ENCODE assay signal across 24 cellular contexts in the genomic region with DNA sequence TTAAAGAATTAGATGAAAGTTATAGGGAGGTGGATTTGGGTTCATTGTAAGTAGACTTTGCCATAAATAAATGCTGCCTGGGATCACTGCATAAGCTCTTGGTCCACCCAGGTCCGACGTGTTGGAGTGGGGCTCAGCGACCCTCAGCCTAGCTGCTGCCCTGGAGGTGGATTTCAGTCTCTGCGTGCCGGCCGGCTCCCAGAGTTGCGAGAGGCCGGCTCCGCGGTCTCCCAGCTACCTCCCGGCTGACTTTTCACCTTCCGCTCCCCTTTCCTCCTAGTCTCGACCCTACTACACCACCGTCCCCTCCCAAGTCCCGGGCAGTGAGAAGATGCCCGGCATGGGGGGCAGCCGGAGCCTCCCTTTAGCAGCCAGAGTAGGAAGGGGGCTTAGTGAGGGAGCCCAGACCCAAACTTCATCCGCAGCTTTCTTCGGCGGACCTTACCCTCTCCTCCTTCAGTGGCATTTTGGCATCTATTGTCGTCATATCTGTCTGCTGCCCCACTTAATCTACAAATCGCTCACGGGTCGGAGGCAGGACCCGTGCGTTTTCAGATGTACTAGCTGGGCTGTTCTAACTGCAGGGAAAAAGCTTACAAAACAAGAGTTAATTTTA. TPM values are rescaled to one million over a fixed set of nuclear protein-coding genes. Genes with fewer than 3 reads are reported as not detected.
DNase-seq lines count a peak whose midpoint lies in the region; ATAC-seq and TF ChIP-seq lines count a peak whose summit lies in the region.
"Had no signal": no experiment of that assay in that cellular context is flagged by ENCODE, and none has a peak within 500 bp of the region (broad histone marks: within the 10 kb centered on the region; RNA-seq: fewer than 3 reads in every experiment).

No MANE protein-coding gene starts in this region.

- H3K4me3 Mint-ChIP-seq in T-helper 17 cell: no peak overlapping the region
- H3K4me3 Mint-ChIP-seq in Calu3 (ENCODE audit: low read depth, unreplicated experiment): no peak overlapping the region
- H3K4me3 Mint-ChIP-seq: activated naive CD8-positive, alpha-beta T cell treated with anti-CD3 and anti-CD28 coated beads, Interleukin-2, amount 50 U/mL, for 24 hours; activated T-helper 1 cell treated with anti-CD3 and anti-CD28 coated beads, Interleukin-12 subunit alpha, Interleukin-12 subunit beta, Interleukin-2, Interleukin-4 antibody, amounts not matched to agents 30 ng/mL and 10 ng/mL and 1 ng/mL, durations not matched to agents 14 hours and 24 hours and 36 hours had no signal

- intact Hi-C loops in sigmoid colon (cut with DNase I): no loop called here
- intact Hi-C loops in Calu3 (cut with micrococcal nuclease; ENCODE audit: unreplicated experiment): no loop called here

- BruUV-seq in Calu3 (replicated peaks; lab: Mats Ljungman, UMichigan): no TSS peak

- TF ChIP-seq EP300 in sigmoid colon (IDR thresholded peaks at IDR 0.05): no peak

- peak overlapping the region; percentile 51 for H3K27ac Mint-ChIP-seq in T-helper 17 cell
- no peak overlapping the region for H3K27ac Mint-ChIP-seq in Calu3 (ENCODE audit: unreplicated experiment)
- H3K27ac Mint-ChIP-seq: activated naive CD8-positive, alpha-beta T cell treated with anti-CD3 and anti-CD28 coated beads, Interleukin-2, amount 50 U/mL, for 24 hours; activated T-helper 1 cell treated with anti-CD3 and anti-CD28 coated beads, Interleukin-12 subunit alpha, Interleukin-12 subunit beta, Interleukin-2, Interleukin-4 antibody, amounts not matched to agents 30 ng/mL and 10 ng/mL and 1 ng/mL, durations not matched to agents 14 hours and 24 hours and 36 hours had no signal

- H3K4me1 Mint-ChIP-seq in T-helper 17 cell (peaks cover 13% of the 10 kb centered on the region), Calu3 (ENCODE audit: low read depth, unreplicated experiment) (no peaks in the 10 kb centered on the region)

- H3K9me3 ChIP-seq in T-helper 17 cell (ENCODE audit: control insufficient read depth, low read length, poor library complexity, severe bottlenecking) (no peaks in the 10 kb centered on the region), sigmoid colon (no peaks in the 10 kb centered on the region)
- H3K9me3 ChIP-seq: colonic mucosa, pancreas, SJCRH30 had no signal

- WGBS in sigmoid colon, 2 donors: 6 to 8% methylated on average over 26 of the region's 26 CpGs

- peak; percentile 51 for DNase-seq in activated effector memory CD4-positive, alpha-beta T cell treated with anti-CD3 and anti-CD28 coated beads, Interleukin-2, amount 50 U/mL, for 16 hours
- DNase-seq in activated effector memory CD4-positive, alpha-beta T cell treated with Interleukin-2 at 50 U/mL for 16 hours: no peak
- DNase-seq in T-helper 17 cell: no peak
- DNase-seq in iPS-NIHi7 (ENCODE audit: extremely low spot score): peak; percentile 57
- DNase-seq in sigmoid colon: peak; percentile 35
- no peak for DNase-seq in cortex of kidney (lab: John Stamatoyannopoulos, UW)
- DNase-seq in Calu3: no peak
- DNase-seq: activated CD4-positive, alpha-beta T cell treated with anti-CD3 and anti-CD28 coated beads, Interleukin-2, amount 50 U/mL, for 48 hours; activated naive CD8-positive, alpha-beta T cell treated with anti-CD3 and anti-CD28 coated beads, Interleukin-2, amount 50 U/mL, for 24 hours; brain microvascular endothelial cell; colonic mucosa; GOT3; Karpas-422; NCI-H2029; PC-3; SJCRH30; stimulated activated naive CD4-positive, alpha-beta T cell had no signal

- no peaks in the 10 kb centered on the region for H3K36me3 ChIP-seq in sigmoid colon
- H3K36me3 ChIP-seq: brain microvascular endothelial cell, colonic mucosa, pancreas, SJCRH30 had no signal

- no peak for ATAC-seq in T-helper 17 cell
- ATAC-seq in HG03280 (IDR thresholded peaks at IDR 0.05; ENCODE audit: unreplicated experiment): no peak
- ATAC-seq: activated naive CD8-positive, alpha-beta T cell treated with anti-CD3 and anti-CD28 coated beads, Interleukin-2, amount 50 U/mL, for 24 hours; PC-3 had no signal

- H3K27ac ChIP-seq in sigmoid colon: no peak overlapping the region
- H3K27ac ChIP-seq: brain microvascular endothelial cell, colonic mucosa, pancreas, SJCRH30, VCaP had no signal

- H3K4me3 ChIP-seq in sigmoid colon: no peak overlapping the region
- H3K4me3 ChIP-seq: colonic mucosa, SJCRH30 had no signal

- TF ChIP-seq CTCF in sigmoid colon (IDR thresholded peaks at IDR 0.05): no peak
- TF ChIP-seq CTCF in Calu3 (IDR thresholded peaks at IDR 0.05; ENCODE audit: unreplicated experiment): no peak

- H3K27me3 Mint-ChIP-seq in T-helper 17 cell (peaks cover 38% of the 10 kb centered on the region), Calu3 (ENCODE audit: unreplicated experiment) (peaks cover 35% of the 10 kb centered on the region)

- peaks cover 9% of the 10 kb centered on the region for H3K36me3 Mint-ChIP-seq in T-helper 17 cell (ENCODE audit: low read depth)
- no peaks in the 10 kb centered on the region for H3K36me3 Mint-ChIP-seq in Calu3 (ENCODE audit: insufficient read depth, unreplicated experiment)

- no peaks in the 10 kb centered on the region for H3K9me3 Mint-ChIP-seq in Calu3 (ENCODE audit: low read depth, unreplicated experiment)
- H3K9me3 Mint-ChIP-seq: activated naive CD8-positive, alpha-beta T cell treated with anti-CD3 and anti-CD28 coated beads, Interleukin-2, amount 50 U/mL, for 24 hours; activated T-helper 1 cell treated with anti-CD3 and anti-CD28 coated beads, Interleukin-12 subunit alpha, Interleukin-12 subunit beta, Interleukin-2, Interleukin-4 antibody, amounts not matched to agents 30 ng/mL and 10 ng/mL and 1 ng/mL, durations not matched to agents 14 hours and 24 hours and 36 hours had no signal

- peaks cover 51 to 96% (median 82%) of the 10 kb centered on the region in 3 donors for H3K27me3 ChIP-seq in sigmoid colon

- no peak for TF ChIP-seq POLR2A in sigmoid colon (IDR thresholded peaks at IDR 0.05)

- CTCF ChIA-PET in Calu3 (lab: Charles Lee): interaction anchor here (1.3 kb wide), 1 partner anchor 10 kb away, joined by 3 read pairs; no protein-coding TSS in a partner anchor

- peaks cover under 1 to 22% (median 20%) of the 10 kb centered on the region in 4 donors for H3K4me1 ChIP-seq in sigmoid colon
- H3K4me1 ChIP-seq: SJCRH30 had no signal

RNA-seq across cellular contexts. Expression of a gene that starts 8.1 kb away (rescaled TPM):
- not detected for total RNA-seq in T-helper 17 cell
- not detected for total RNA-seq in sigmoid colon
- 1 to 10 TPM in 1 of 3 donors, under 1 TPM in 2; 0.60 to 1.4 (median 0.71) TPM for polyA plus RNA-seq in sigmoid colon
- total RNA-seq in Calu3 (2022): not detected in 2 replicates
- total RNA-seq: activated T-helper 1 cell treated with anti-CD3 and anti-CD28 coated beads, Interleukin-12 subunit alpha, Interleukin-12 subunit beta, Interleukin-2, Interleukin-4 antibody, amounts not matched to agents 30 ng/mL and 10 ng/mL and 1 ng/mL, durations not matched to agents 14 hours and 24 hours and 36 hours; lung microvascular endothelial cell; myocyte; PC-3; SJCRH30; T-helper 2 cell treated with Interferon-gamma antibody and Interleukin-4, amounts not matched to agents 100 ng/mL and 5 ng/mL, for 36 hours had no signal

RNA-seq across cellular contexts. Expression of a gene that starts 38.2 kb away (rescaled TPM):
- total RNA-seq in T-helper 17 cell (1 to 10 TPM in 1 of 2 donors, under 1 TPM in 1; 0.60 to 1.1 TPM), sigmoid colon (10 to 100 TPM; 31.0 to 51.8 (median 37.6) TPM), Calu3 (2022) (71.1 and 84.4 TPM in 2 replicates)
- polyA plus RNA-seq in sigmoid colon: 10 to 100 TPM; 46.1 to 69.8 (median 58.9) TPM

Comparison
In these comparisons a context has a peak if more than half of its experiments do, and no peak if none do; other contexts are left out.
1. DNase-seq: peak in activated effector memory CD4-positive, alpha-beta T cell treated with anti-CD3 and anti-CD28 coated beads, Interleukin-2, amount 50 U/mL, for 16 hours (single experiment), iPS-NIHi7 (single experiment) and sigmoid colon (single experiment); none in activated effector memory CD4-positive, alpha-beta T cell treated with Interleukin-2 at 50 U/mL for 16 hours (single experiment), T-helper 17 cell (0 of 3), cortex of kidney (single experiment) and Calu3 (single experiment).
2. RNA of a gene that starts 38.2 kb away (total RNA-seq): 71.1 to 84.4 TPM in Calu3 and 31.0 to 51.8 TPM in sigmoid colon; 0.60 to 1.1 TPM in T-helper 17 cell; every median in the first group is over 10 times any median in the second.